In the genomic region with DNA sequence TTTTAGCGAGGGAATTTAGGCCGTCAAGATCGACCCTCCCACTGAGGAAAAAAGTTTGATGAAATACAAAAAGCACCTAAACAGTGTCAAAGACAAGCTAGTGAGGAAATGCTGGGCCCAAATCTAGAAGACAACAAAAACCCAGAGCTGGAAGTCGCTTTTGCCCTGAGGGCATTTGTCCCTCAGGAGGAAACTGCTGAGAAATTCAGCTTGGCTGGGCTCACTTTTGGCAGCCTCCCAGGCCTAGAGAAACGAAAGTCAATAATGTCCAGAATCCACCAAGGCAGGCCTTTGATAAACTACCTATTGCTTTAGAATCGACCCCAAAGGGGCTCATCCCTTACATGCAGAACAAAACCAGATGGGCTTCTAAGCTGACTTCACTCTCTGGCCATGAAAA, we compare ENCODE assay signal across 18 cellular contexts. TPM values are rescaled to one million over a fixed set of nuclear protein-coding genes. Genes with fewer than 3 reads are reported as not detected.
DNase-seq lines count a peak whose midpoint lies in the region; ATAC-seq and TF ChIP-seq lines count a peak whose summit lies in the region.
"Had no signal": no experiment of that assay in that cellular context is flagged by ENCODE, and none has a peak within 500 bp of the region (broad histone marks: within the 10 kb centered on the region; RNA-seq: fewer than 3 reads in every experiment).

No MANE protein-coding gene starts in this region.

- H3K27ac Mint-ChIP-seq in effector memory CD8-positive, alpha-beta T cell, result no peak overlapping the region
- H3K27ac Mint-ChIP-seq: activated CD4-positive, alpha-beta T cell treated with anti-CD3 and anti-CD28 coated beads for 36 hours; activated naive CD8-positive, alpha-beta T cell; T-helper 2 cell treated with Interferon-gamma antibody and Interleukin-4, amounts not matched to agents 5 μg/mL and 100 μg/mL, for 36 hours; type B pancreatic cell had no signal

- DNase-seq in EL, result peak; percentile 62
- DNase-seq in RPMI8226, result peak; percentile 76
- peak in 1 of 2 donors; percentile 43 for DNase-seq in left colon
- DNase-seq in effector memory CD8-positive, alpha-beta T cell, result no peak
- no peak for DNase-seq in NCI-H2107 treated with DMSO at 0.1 percent for 48 hours (lab: John Stamatoyannopoulos, UW; ENCODE audit: unreplicated experiment)
- DNase-seq: activated CD4-positive, alpha-beta T cell treated with anti-CD3 and anti-CD28 coated beads for 36 hours; AML-193; caudate nucleus; DND-41; NCI-H1694; stimulated activated CD4-positive, alpha-beta T cell treated with anti-CD3 and anti-CD28 coated beads, Interleukin-4, amount 100 ng/mL, for 4 hours had no signal

- H3K9me3 Mint-ChIP-seq in effector memory CD8-positive, alpha-beta T cell, result peaks cover 0 to 2% of the 10 kb centered on the region in 2 donors
- H3K9me3 Mint-ChIP-seq: T-helper 2 cell treated with Interferon-gamma antibody and Interleukin-4, amounts not matched to agents 5 μg/mL and 100 μg/mL, for 36 hours; type B pancreatic cell had no signal

- no peak overlapping the region for H3K4me3 Mint-ChIP-seq in effector memory CD8-positive, alpha-beta T cell
- H3K4me3 Mint-ChIP-seq: activated CD4-positive, alpha-beta T cell treated with anti-CD3 and anti-CD28 coated beads for 36 hours; activated naive CD8-positive, alpha-beta T cell; T-helper 2 cell treated with Interferon-gamma antibody and Interleukin-4, amounts not matched to agents 5 μg/mL and 100 μg/mL, for 36 hours; type B pancreatic cell had no signal

- H3K27ac ChIP-seq in C4-2B, result peak overlapping the region; percentile 65
- H3K27ac ChIP-seq: neutrophil had no signal

- peak; percentile 62 for ATAC-seq in left colon
- no peak for ATAC-seq in GM21528 (IDR thresholded peaks at IDR 0.05; ENCODE audit: low FRiP score, unreplicated experiment)
- ATAC-seq in effector memory CD8-positive, alpha-beta T cell (replicated peaks), result no peak
- ATAC-seq in GM21381 (IDR thresholded peaks at IDR 0.05; ENCODE audit: unreplicated experiment), result no peak
- ATAC-seq: activated CD4-positive, alpha-beta T cell treated with anti-CD3 and anti-CD28 coated beads for 36 hours had no signal

- no peaks in the 10 kb centered on the region for H3K36me3 Mint-ChIP-seq in effector memory CD8-positive, alpha-beta T cell (ENCODE audit: insufficient read depth)
- H3K36me3 Mint-ChIP-seq: activated naive CD8-positive, alpha-beta T cell had no signal

- intact Hi-C loops in left colon (cut with DNase I, micrococcal nuclease), result no loop called here

- no peaks in the 10 kb centered on the region for H3K4me1 Mint-ChIP-seq in effector memory CD8-positive, alpha-beta T cell (ENCODE audit: low read depth in 2 of 2)
- H3K4me1 Mint-ChIP-seq: activated CD4-positive, alpha-beta T cell treated with anti-CD3 and anti-CD28 coated beads for 36 hours had no signal

- H3K27me3 Mint-ChIP-seq in effector memory CD8-positive, alpha-beta T cell, result peaks cover 10 to 25% of the 10 kb centered on the region in 2 donors

- no peak for TF ChIP-seq CTCF in C4-2B (conservative IDR thresholded peaks at IDR 0.05)

RNA-seq across cellular contexts. Expression of gene SYT2, which starts 38.9 kb away (rescaled TPM):
- total RNA-seq in left colon, result under 1 TPM; 0.06 to 0.42 TPM
- total RNA-seq: activated CD4-positive, alpha-beta T cell treated with anti-CD3 and anti-CD28 coated beads for 36 hours had no signal

Comparison
In these comparisons a context has a peak if more than half of its experiments do, and no peak if none do; other contexts are left out.
1. DNase-seq: peak in EL (single experiment) and RPMI8226 (single experiment); none in effector memory CD8-positive, alpha-beta T cell (0 of 3) and NCI-H2107 treated with DMSO at 0.1 percent for 48 hours (single experiment).